Comparison of ENCODE assay signal across 27 cellular contexts in the genomic region with DNA sequence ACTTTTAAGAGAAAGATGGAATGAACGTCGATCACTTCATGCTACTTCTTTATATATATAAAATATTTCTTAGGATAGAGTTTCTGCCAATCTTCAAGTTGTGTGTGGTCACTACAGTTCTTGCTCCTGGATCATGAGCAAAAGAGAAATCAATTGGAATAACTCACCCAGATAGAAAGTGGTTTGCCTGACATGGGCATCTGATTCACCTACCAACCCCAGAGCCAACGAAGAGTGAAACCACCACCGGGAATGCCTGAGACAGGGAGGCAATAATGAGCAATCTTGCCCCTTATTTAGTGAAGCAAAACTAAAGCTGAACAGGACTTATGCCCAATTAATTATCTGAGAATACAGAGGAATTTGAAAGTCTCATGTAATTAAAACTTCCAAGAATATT.
"Had no signal": no experiment of that assay in that cellular context is flagged by ENCODE, and none has a peak within 500 bp of the region (broad histone marks: within the 10 kb centered on the region; RNA-seq: fewer than 3 reads in every experiment).

No MANE protein-coding gene starts in this region.

- H3K27ac ChIP-seq: ascending aorta, brain microvascular endothelial cell, esophagus squamous epithelium, gastroesophageal sphincter had no signal

- H3K4me3 ChIP-seq: ascending aorta, esophagus squamous epithelium, gastroesophageal sphincter had no signal

- H3K36me3 ChIP-seq: ascending aorta, brain microvascular endothelial cell, esophagus squamous epithelium, gastroesophageal sphincter had no signal

- H3K27me3 ChIP-seq: ascending aorta, brain microvascular endothelial cell, esophagus squamous epithelium, gastroesophageal sphincter had no signal

- H3K9me3 ChIP-seq: ascending aorta, gastroesophageal sphincter had no signal

- DNase-seq: activated CD4-positive, alpha-beta memory T cell treated with anti-CD3 and anti-CD28 coated beads for 36 hours; activated CD4-positive, alpha-beta T cell treated with anti-CD3 and anti-CD28 coated beads for 36 hours; activated CD4-positive, alpha-beta T cell treated with anti-CD3 and anti-CD28 coated beads, Interleukin-2, amount 10 ng/mL, durations not matched to agents 24 days and 14 days; activated CD4-positive, CD25-positive, alpha-beta regulatory T cell; activated CD4-positive, CD25-positive, alpha-beta regulatory T cell treated with anti-CD3 and anti-CD28 coated beads, Interleukin-2, amount 50 U/mL, for 72 hours; activated CD8-positive, alpha-beta memory T cell treated with anti-CD3 and anti-CD28 coated beads, Interleukin-2, amount 10 ng/mL, durations not matched to agents 7 days and 5 days; activated CD8-positive, alpha-beta memory T cell treated with anti-CD3 and anti-CD28 coated beads, Interleukin-2, amount 50 U/mL, for 4 hours; activated CD8-positive, alpha-beta T cell treated with anti-CD3 and anti-CD28 coated beads, Interleukin-2, amount 10 ng/mL, durations not matched to agents 7 days and 5 days; activated gamma-delta T cell; activated naive CD4-positive, alpha-beta T cell; activated naive CD4-positive, alpha-beta T cell treated with anti-CD3 and anti-CD28 coated beads, Interleukin-2, amount 10 ng/mL, durations not matched to agents 7 days and 5 days; activated naive CD8-positive, alpha-beta T cell treated with anti-CD3 and anti-CD28 coated beads, Interleukin-2, amount 10 ng/mL, durations not matched to agents 7 days and 5 days; activated T-cell treated with anti-CD3 and anti-CD28 coated beads, Interleukin-2, amount 50 U/mL, for 24 hours; activated T-cell treated with anti-CD3 and anti-CD28 coated beads, Interleukin-2, amount 50 U/mL, for 72 hours; brain microvascular endothelial cell; cortex of kidney; dermis blood vessel endothelial cell; effector CD4-positive, alpha-beta T cell; effector memory CD8-positive, alpha-beta T cell; erythroblast; esophagus squamous epithelium; foreskin melanocyte; head of caudate nucleus; T-helper 2 cell had no signal

- H3K4me1 ChIP-seq: ascending aorta, esophagus squamous epithelium had no signal

- ATAC-seq: activated CD4-positive, alpha-beta T cell treated with anti-CD3 and anti-CD28 coated beads for 36 hours; activated CD8-positive, alpha-beta memory T cell treated with anti-CD3 and anti-CD28 coated beads, Interleukin-2, amount 10 ng/mL, durations not matched to agents 7 days and 5 days; activated CD8-positive, alpha-beta T cell treated with anti-CD3 and anti-CD28 coated beads, Interleukin-2, amount 10 ng/mL, durations not matched to agents 7 days and 5 days; activated naive CD4-positive, alpha-beta T cell treated with anti-CD3 and anti-CD28 coated beads, Interleukin-2, amount 50 U/mL, for 72 hours; activated T-cell treated with anti-CD3 and anti-CD28 coated beads, Interleukin-2, amount 50 U/mL, for 72 hours; effector memory CD8-positive, alpha-beta T cell; gastroesophageal sphincter had no signal
